In the genomic region with DNA sequence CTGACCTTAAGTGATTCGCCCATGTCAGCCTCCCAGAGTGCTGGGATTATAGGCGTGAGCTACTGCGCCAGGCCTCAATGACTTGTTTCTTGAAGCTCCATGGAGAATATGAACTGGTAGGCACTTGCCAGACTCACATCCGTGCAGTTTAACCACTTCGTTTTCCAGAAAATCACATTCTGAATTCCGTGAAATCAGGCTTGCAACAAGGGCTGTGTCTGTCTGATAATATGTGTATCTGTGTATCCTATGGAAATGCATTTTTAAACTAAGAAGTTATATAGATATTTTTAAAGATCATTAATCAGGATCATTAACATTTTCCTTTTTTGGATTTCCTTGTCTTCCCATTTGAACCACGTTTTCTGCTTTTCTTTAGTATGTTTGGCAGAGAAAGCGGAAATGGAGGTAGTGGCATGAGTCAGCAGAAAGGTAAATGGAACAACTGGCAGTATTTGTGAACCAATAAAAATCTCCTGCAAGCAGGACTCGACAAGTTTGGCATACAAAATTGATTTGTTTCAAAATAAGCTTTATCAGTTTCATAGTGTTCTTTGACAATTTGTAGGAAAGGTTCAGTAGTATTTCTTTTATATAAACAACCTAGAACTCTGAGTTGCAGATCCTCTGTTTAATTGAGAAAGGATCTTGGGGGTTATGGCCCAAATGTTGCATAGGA, we compare ENCODE assay signal across 10 cellular contexts. TPM values are rescaled to one million over a fixed set of nuclear protein-coding genes. Genes with fewer than 3 reads are reported as not detected.
DNase-seq lines count a peak whose midpoint lies in the region; ATAC-seq and TF ChIP-seq lines count a peak whose summit lies in the region.
"Had no signal": no experiment of that assay in that cellular context is flagged by ENCODE, and none has a peak within 500 bp of the region (broad histone marks: within the 10 kb centered on the region; RNA-seq: fewer than 3 reads in every experiment).

No MANE protein-coding gene starts in this region.

- CTCF ChIA-PET in T-cell (lab: Charles Lee), result interaction anchor here in 1 of 2 donors (0.8 to 1.3 kb wide), 2 partner anchors 32 to 226 kb away, joined by 3 to 4 read pairs; no protein-coding TSS in a partner anchor
- CTCF ChIA-PET in activated CD4-positive, alpha-beta memory T cell treated with anti-CD3 and anti-CD28 coated beads for 36 hours (lab: Charles Lee), result interaction anchor here (1.2 to 1.6 kb wide), 2 partner anchors 110 to 237 kb away, joined by 3 to 6 read pairs; no protein-coding TSS in a partner anchor

- no peaks in the 10 kb centered on the region for H3K27me3 Mint-ChIP-seq in T-cell
- no peaks in the 10 kb centered on the region for H3K27me3 Mint-ChIP-seq in activated CD4-positive, alpha-beta memory T cell treated with anti-CD3 and anti-CD28 coated beads for 36 hours

- H3K4me1 ChIP-seq in OCI-LY1 (ENCODE audit: insufficient read depth, low read length, severe bottlenecking) (peaks cover 56% of the 10 kb centered on the region), psoas muscle (peaks cover 51% of the 10 kb centered on the region), MM.1S (ENCODE audit: low read length) (no peaks in the 10 kb centered on the region)

- H3K36me3 ChIP-seq in OCI-LY1 (ENCODE audit: insufficient read depth, low read length) (peaks cover 50% of the 10 kb centered on the region), psoas muscle (ENCODE audit: insufficient read depth in 1 of 2, low read depth in 1 of 2) (peaks cover 0 to 4% of the 10 kb centered on the region in 2 donors), MM.1S (replicated peaks; ENCODE audit: insufficient read depth, low read length) (no peaks in the 10 kb centered on the region)

- H3K27ac ChIP-seq in OCI-LY1 (ENCODE audit: low read depth, low read length, poor library complexity, severe bottlenecking), result peak overlapping the region; percentile 31
- no peak overlapping the region for H3K27ac ChIP-seq in psoas muscle
- H3K27ac ChIP-seq in MM.1S (ENCODE audit: low read length), result no peak overlapping the region

- DNase-seq in DMS53 treated with DMSO at 0.1 percent for 48 hours (lab: John Stamatoyannopoulos, UW; ENCODE audit: unreplicated experiment) (peak; percentile 19), dermis blood vessel endothelial cell (peak; percentile 40), psoas muscle (no peak), MM.1S (no peak), T-cell (no peak)
- no peak for DNase-seq in activated CD4-positive, alpha-beta memory T cell treated with anti-CD3 and anti-CD28 coated beads for 36 hours
- DNase-seq: activated CD4-positive, alpha-beta T cell treated with anti-CD3 and anti-CD28 coated beads for 1 hour; activated naive CD4-positive, alpha-beta T cell treated with Interleukin-2 at 50 U/mL for 16 hours had no signal

- TF ChIP-seq CTCF in OCI-LY1 (IDR thresholded peaks at IDR 0.05; ENCODE audit: low read length), result no peak
- no peak for TF ChIP-seq CTCF in psoas muscle (IDR thresholded peaks at IDR 0.05)
- no peak for TF ChIP-seq CTCF in MM.1S (IDR thresholded peaks at IDR 0.05; ENCODE audit: low read length)

- no peak overlapping the region for H3K27ac Mint-ChIP-seq in T-cell
- no peak overlapping the region for H3K27ac Mint-ChIP-seq in activated CD4-positive, alpha-beta memory T cell treated with anti-CD3 and anti-CD28 coated beads for 36 hours

- H3F3A ChIP-seq in OCI-LY1 (ENCODE audit: insufficient read depth, low read length), result 0 out of 2 replicates have a peak, but pooled peaks cover 7% of the 10 kb centered on the region
- no peaks in the 10 kb centered on the region for H3F3A ChIP-seq in MM.1S (ENCODE audit: insufficient read depth, low read length)

- no peak overlapping the region for H3K4me3 Mint-ChIP-seq in T-cell
- H3K4me3 Mint-ChIP-seq in activated CD4-positive, alpha-beta memory T cell treated with anti-CD3 and anti-CD28 coated beads for 36 hours, result no peak overlapping the region

- H3K4me2 ChIP-seq in OCI-LY1 (ENCODE audit: low read length) (no peak overlapping the region), MM.1S (ENCODE audit: low read depth, low read length) (no peak overlapping the region)

- ATAC-seq in psoas muscle (no peak), T-cell (replicated peaks in 1 of 4) (no peak), HG03108 (IDR thresholded peaks at IDR 0.05; ENCODE audit: unreplicated experiment) (no peak)

- H3K9me3 Mint-ChIP-seq in T-cell, result no peaks in the 10 kb centered on the region
- H3K9me3 Mint-ChIP-seq in activated CD4-positive, alpha-beta memory T cell treated with anti-CD3 and anti-CD28 coated beads for 36 hours, result no peaks in the 10 kb centered on the region

- H2AFZ ChIP-seq in OCI-LY1 (ENCODE audit: low read length) (no peak overlapping the region), MM.1S (ENCODE audit: low read length) (no peak overlapping the region)

- H3K4me3 ChIP-seq in OCI-LY1 (ENCODE audit: low read depth, low read length, poor library complexity, severe bottlenecking), result no peak overlapping the region
- H3K4me3 ChIP-seq in psoas muscle, result peak overlapping the region; percentile 6
- H3K4me3 ChIP-seq in MM.1S (ENCODE audit: low read length), result no peak overlapping the region

- intact Hi-C loops in psoas muscle (cut with DNase I), result no loop called here
- intact Hi-C loops in activated CD4-positive, alpha-beta memory T cell treated with anti-CD3 and anti-CD28 coated beads for 36 hours (cut with micrococcal nuclease), result no loop called here

- H3K36me3 Mint-ChIP-seq in T-cell, result peaks cover 4% of the 10 kb centered on the region
- H3K36me3 Mint-ChIP-seq in activated CD4-positive, alpha-beta memory T cell treated with anti-CD3 and anti-CD28 coated beads for 36 hours, result peaks cover 3% of the 10 kb centered on the region

- H3K27me3 ChIP-seq in OCI-LY1 (ENCODE audit: insufficient read depth, low read length), result no peaks in the 10 kb centered on the region
- H3K27me3 ChIP-seq in psoas muscle (ENCODE audit: insufficient read depth in 3 of 3, low read length in 2 of 3), result no peaks in the 10 kb centered on the region
- H3K27me3 ChIP-seq in MM.1S (replicated peaks; ENCODE audit: insufficient read depth, low read length), result no peaks in the 10 kb centered on the region

- H3K79me2 ChIP-seq in OCI-LY1 (ENCODE audit: insufficient read depth, low read length) (peaks cover 68% of the 10 kb centered on the region), MM.1S (ENCODE audit: low read length) (peaks cover 52% of the 10 kb centered on the region)

- 62 to 81% (median 67%) methylated on average over 9 of the region's 9 CpGs for WGBS in psoas muscle, 3 donors

- H3K9me2 ChIP-seq in OCI-LY1 (ENCODE audit: low read depth, low read length), result no peaks in the 10 kb centered on the region
- H3K9me2 ChIP-seq in MM.1S (replicated peaks; ENCODE audit: insufficient read depth, low read length), result no peaks in the 10 kb centered on the region

- H4K20me1 ChIP-seq in OCI-LY1 (ENCODE audit: insufficient read depth, low read length), result no peaks in the 10 kb centered on the region; the same call in 1 of the 2 replicates
- no peaks in the 10 kb centered on the region; the same call in 1 of the 2 replicates for H4K20me1 ChIP-seq in MM.1S (ENCODE audit: insufficient read depth, low read length)

- no peak overlapping the region for H3K9ac ChIP-seq in OCI-LY1 (ENCODE audit: low read length)
- H3K9ac ChIP-seq in MM.1S (ENCODE audit: low read length), result no peak overlapping the region

- H3K9me3 ChIP-seq in OCI-LY1 (ENCODE audit: low read length), result no peaks in the 10 kb centered on the region
- H3K9me3 ChIP-seq in psoas muscle, result no peaks in the 10 kb centered on the region
- no peaks in the 10 kb centered on the region for H3K9me3 ChIP-seq in MM.1S (replicated peaks; ENCODE audit: insufficient read depth, low read length)

- peaks cover 53 to 61% (median 58%) of the 10 kb centered on the region in 3 donors for H3K4me1 Mint-ChIP-seq in T-cell
- peaks cover 40% of the 10 kb centered on the region for H3K4me1 Mint-ChIP-seq in activated CD4-positive, alpha-beta memory T cell treated with anti-CD3 and anti-CD28 coated beads for 36 hours (ENCODE audit: low read depth)

- POLR2A ChIA-PET in T-cell (lab: Charles Lee), result interaction anchor here in 1 of 2 donors (0.7 kb wide), 1 partner anchor 316 kb away, joined by 6 read pairs; no protein-coding TSS in a partner anchor
- POLR2A ChIA-PET in activated CD4-positive, alpha-beta memory T cell treated with anti-CD3 and anti-CD28 coated beads for 36 hours (lab: Charles Lee), result no interaction called here

RNA-seq across cellular contexts. Expression of a gene that starts 33.0 kb away (rescaled TPM):
- total RNA-seq in dermis blood vessel endothelial cell (32.7 and 70.7 TPM in 2 replicates), psoas muscle (10 to 100 TPM; 57.1 to 93.0 (median 78.9) TPM), T-cell (100 to 1,000 TPM in 3 of 5 donors, 10 to 100 TPM in 2; 80.4 to 122 (median 104) TPM)
- polyA plus RNA-seq in psoas muscle, result 10 to 100 TPM; 33.9 to 69.5 (median 69.2) TPM
- 100 to 1,000 TPM; 105 to 108 TPM for total RNA-seq in activated CD4-positive, alpha-beta memory T cell treated with anti-CD3 and anti-CD28 coated beads for 36 hours

Comparison
In these comparisons a context has a peak if more than half of its experiments do, and no peak if none do; other contexts are left out.
1. DNase-seq: peak in DMS53 treated with DMSO at 0.1 percent for 48 hours (single experiment) and dermis blood vessel endothelial cell (single experiment); none in psoas muscle (0 of 2), MM.1S (single experiment), T-cell (0 of 34) and activated CD4-positive, alpha-beta memory T cell treated with anti-CD3 and anti-CD28 coated beads for 36 hours (single experiment).